38 cellular contexts compared by ENCODE assay signal in the genomic region with DNA sequence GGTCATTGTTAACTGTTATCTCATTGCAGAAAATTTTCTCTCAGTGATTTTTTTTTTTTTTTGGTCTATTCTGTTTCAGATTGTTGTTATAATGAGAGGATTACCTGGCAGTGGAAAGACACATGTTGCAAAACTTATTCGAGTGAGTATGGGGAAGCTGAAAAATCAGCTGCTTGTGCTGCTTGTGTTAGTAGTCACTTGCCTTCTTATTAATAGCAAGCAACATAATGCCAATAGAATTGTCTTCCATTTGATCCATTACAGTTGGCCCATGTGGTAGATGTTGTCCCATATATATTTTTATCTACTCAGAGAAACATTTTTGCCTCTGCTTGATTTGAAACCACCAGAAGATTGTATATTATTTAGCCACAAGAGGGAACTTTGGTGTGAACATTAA. TPM values are rescaled to one million over a fixed set of nuclear protein-coding genes. Genes with fewer than 3 reads are reported as not detected.
"Had no signal": no experiment of that assay in that cellular context is flagged by ENCODE, and none has a peak within 500 bp of the region (broad histone marks: within the 10 kb centered on the region; RNA-seq: fewer than 3 reads in every experiment).

No MANE protein-coding gene starts in this region.

- H3K4me3 ChIP-seq: Peyer's patch, SJSA1 had no signal

- H3K27me3 ChIP-seq: brain microvascular endothelial cell, Peyer's patch, SJSA1 had no signal

- ATAC-seq: activated CD8-positive, alpha-beta T cell treated with anti-CD3 and anti-CD28 coated beads for 36 hours; PC-3; SK-N-SH treated with all-trans-retinoic acid at 6 μM for 48 hours; T-cell had no signal

- DNase-seq: activated CD4-positive, alpha-beta T cell treated with anti-CD3 and anti-CD28 coated beads, Interleukin-2, amount 50 U/mL, for 4 hours; activated CD4-positive, CD25-positive, alpha-beta regulatory T cell; activated CD8-positive, alpha-beta T cell treated with anti-CD3 and anti-CD28 coated beads for 36 hours; activated effector memory CD4-positive, alpha-beta T cell treated with Interleukin-2 at 50 U/mL for 16 hours; activated naive CD4-positive, alpha-beta T cell; activated naive CD4-positive, alpha-beta T cell treated with anti-CD3 and anti-CD28 coated beads, Interleukin-2, amount 50 U/mL, for 16 hours; activated naive CD8-positive, alpha-beta T cell treated with anti-CD3 and anti-CD28 coated beads for 36 hours; activated T-cell treated with anti-CD3 and anti-CD28 coated beads, Interleukin-2, amount 50 U/mL, for 48 hours; amniotic stem cell; aorta; brain microvascular endothelial cell; central memory CD4-positive, alpha-beta T cell; MM.1S; MV-4-11; NCI-H1092 treated with DMSO at 0.1 percent for 48 hours; NCI-H1417; NCI-H146; NCI-H187; NCI-H2029 treated with DMSO at 0.1 percent for 48 hours; NCI-H2107; NCI-H2171; NCI-H510A; NCI-H526; NCI-H748 treated with DMSO at 0.1 percent for 48 hours; NK-92 treated with Interleukin-12 subunit alpha and Interleukin-12 subunit beta, amount 100 ng/mL, for 24 hours; PC-3; Peyer's patch; RPMI8226; SHP77 treated with DMSO at 0.1 percent for 48 hours; T-cell; T-helper 2 cell; T-helper 9 cell; WERI-Rb-1 had no signal

- H3K9me3 Mint-ChIP-seq: activated CD4-positive, alpha-beta T cell treated with anti-CD3 and anti-CD28 coated beads, Interleukin-2, amount 10 ng/mL, durations not matched to agents 24 days and 14 days; activated CD8-positive, alpha-beta T cell treated with anti-CD3 and anti-CD28 coated beads for 36 hours; activated naive CD8-positive, alpha-beta T cell treated with anti-CD3 and anti-CD28 coated beads for 36 hours; T-cell had no signal

- H3K27me3 Mint-ChIP-seq: activated CD4-positive, alpha-beta T cell treated with anti-CD3 and anti-CD28 coated beads, Interleukin-2, amount 10 ng/mL, durations not matched to agents 24 days and 14 days; activated CD8-positive, alpha-beta T cell treated with anti-CD3 and anti-CD28 coated beads for 36 hours; activated naive CD8-positive, alpha-beta T cell treated with anti-CD3 and anti-CD28 coated beads for 36 hours; T-cell had no signal

- H3K27ac Mint-ChIP-seq: activated CD8-positive, alpha-beta T cell treated with anti-CD3 and anti-CD28 coated beads for 36 hours; activated naive CD8-positive, alpha-beta T cell treated with anti-CD3 and anti-CD28 coated beads for 36 hours had no signal

- H3K27ac ChIP-seq: brain microvascular endothelial cell, KMS-11, Peyer's patch, SJSA1, WERI-Rb-1 had no signal

- H3K4me3 Mint-ChIP-seq: activated CD4-positive, alpha-beta T cell treated with anti-CD3 and anti-CD28 coated beads, Interleukin-2, amount 10 ng/mL, durations not matched to agents 24 days and 14 days; activated CD8-positive, alpha-beta T cell treated with anti-CD3 and anti-CD28 coated beads for 36 hours; activated naive CD8-positive, alpha-beta T cell treated with anti-CD3 and anti-CD28 coated beads for 36 hours; T-cell had no signal

- H3K9me3 ChIP-seq: Peyer's patch, SJSA1 had no signal

- H3K4me1 ChIP-seq: Peyer's patch, SJSA1 had no signal

RNA-seq across cellular contexts. Expression of gene PROX2, which starts 59.8 kb away (rescaled TPM):
- total RNA-seq: activated CD4-positive, alpha-beta T cell treated with anti-CD3 and anti-CD28 coated beads, Interleukin-2, amount 10 ng/mL, durations not matched to agents 24 days and 14 days; aorta; LHCN-M2; PC-3; Peyer's patch; SJSA1 had no signal
- polyA plus RNA-seq: aorta had no signal
